ENCODE assay signal across 8 cellular contexts in the genomic region with DNA sequence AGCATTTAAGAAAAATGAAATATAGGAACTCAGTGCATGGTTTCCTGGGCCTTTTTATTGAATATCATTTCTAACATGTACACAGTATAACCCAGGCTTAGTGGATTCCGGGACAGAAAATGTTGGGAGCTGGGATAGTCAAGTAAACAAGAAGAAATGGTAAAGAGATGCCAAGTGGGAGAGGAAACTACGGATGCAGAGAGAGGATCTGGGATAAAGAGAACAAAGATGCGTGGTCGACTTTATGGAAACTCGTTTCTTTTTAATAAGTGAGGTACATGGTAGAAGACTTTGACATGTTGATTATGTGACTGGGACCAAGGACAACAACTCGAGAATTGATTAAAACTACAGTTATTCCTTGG. TPM values are rescaled to one million over a fixed set of nuclear protein-coding genes. Genes with fewer than 3 reads are reported as not detected.
DNase-seq lines count a peak whose midpoint lies in the region; ATAC-seq, FAIRE-seq and TF ChIP-seq lines count a peak whose summit lies in the region.

No MANE protein-coding gene starts in this region.

- TF ChIP-seq CTCF in D721Med (IDR thresholded peaks at IDR 0.05; ENCODE audit: insufficient read depth, missing control alignments) (no peak), Panc1 (IDR thresholded peaks at IDR 0.05) (no peak), epithelial cell of proximal tubule (conservative IDR thresholded peaks at IDR 0.05; ENCODE audit: low read depth, low read length) (no peak), pancreas (IDR thresholded peaks at IDR 0.05) (no peak)

- ATAC-seq in Panc1, result no peak
- no peak for ATAC-seq in pancreas
- ATAC-seq in HG02798 (IDR thresholded peaks at IDR 0.05; ENCODE audit: poor library complexity, unreplicated experiment), result no peak
- ATAC-seq in GM19324 (IDR thresholded peaks at IDR 0.05; ENCODE audit: low FRiP score, unreplicated experiment), result no peak

- CTCF ChIA-PET in Panc1 (lab: Charles Lee), result no interaction called here

- H3K4me1 ChIP-seq in Panc1 (ENCODE audit: control insufficient read depth, insufficient read depth, low read length) (peaks cover 6% of the 10 kb centered on the region; the same call in 1 of the 2 replicates), pancreas (peaks cover 6 to 9% (median 8%) of the 10 kb centered on the region in 3 donors)

- H3K4me3 ChIP-seq in Panc1 (ENCODE audit: low read depth in 2 of 2, low read length in 2 of 2) (peak overlapping the region; percentile 69 to 71), epithelial cell of proximal tubule (ENCODE audit: low read depth, low read length) (peak overlapping the region; percentile 66), pancreas (peak overlapping the region; percentile 32 to 65 (median 59))

- H3K27ac ChIP-seq in Panc1 (ENCODE audit: low read length) (peak overlapping the region; percentile 93), pancreas (peak overlapping the region in 3 of 4 donors; percentile 11 to 59 (median 38))

- peak; percentile 32 for FAIRE-seq in D721Med (lab: Jason Lieb, UNC)
- FAIRE-seq in pancreas (lab: Jason Lieb, UNC), result no peak

- peaks cover 7% of the 10 kb centered on the region; the same call in 1 of the 2 replicates for H3K27me3 ChIP-seq in Panc1 (ENCODE audit: control insufficient read depth, insufficient read depth, low read length)
- H3K27me3 ChIP-seq in pancreas, result peaks cover 0 to 6% (median 0%) of the 10 kb centered on the region in 4 donors

- POLR2A ChIA-PET in Panc1 (lab: Charles Lee), result no interaction called here

- WGBS in pancreas, 2 donors, result 62 to 64% methylated on average over 6 of the region's 6 CpGs

- DNase-seq in D721Med (ENCODE audit: insufficient read length, low spot score) (no peak), Panc1 (ENCODE audit: low read depth, low spot score) (no peak), epithelial cell of proximal tubule (ENCODE audit: low read depth) (no peak), pancreas (no peak), GDM1 (lab: John Stamatoyannopoulos, UW) (no peak), globus pallidus (ENCODE audit: low spot score) (no peak)

- TSS peak; percentile 91 for BruUV-seq in Panc1 (replicated peaks; lab: Mats Ljungman, UMichigan)

- intact Hi-C loops in Panc1 (cut with micrococcal nuclease; ENCODE audit: unreplicated experiment) (no loop called here), pancreas (cut with DNase I) (no loop called here)

- in situ Hi-C loops in Panc1 (cut with HindIII; ENCODE audit: low pct_unique_long_range_greater_than_20kb, low sequenced_read_pairs), result no loop called here

- H3K36me3 ChIP-seq in Panc1 (ENCODE audit: control insufficient read depth, insufficient read depth, low read length), result no peaks in the 10 kb centered on the region
- H3K36me3 ChIP-seq in pancreas, result no peaks in the 10 kb centered on the region

- H3K9me3 ChIP-seq in Panc1 (ENCODE audit: control insufficient read depth, insufficient read depth, low read depth, low read length) (no peaks in the 10 kb centered on the region), pancreas (no peaks in the 10 kb centered on the region)

RNA-seq across cellular contexts. Expression of gene GPR176, which starts 1.2 kb away (rescaled TPM):
- total RNA-seq in Panc1 (2021; ENCODE audit: unreplicated experiment), result 12.7 TPM
- polyA plus RNA-seq in Panc1 (2012; ENCODE audit: insufficient read length), result 9.6 TPM
- 32.1 and 35.4 TPM in 2 replicates for total RNA-seq in epithelial cell of proximal tubule
- total RNA-seq in pancreas, result 1 to 10 TPM in 2 of 6 donors, under 1 TPM in 4; 0.16 to 6.8 (median 0.60) TPM
- polyA plus RNA-seq in pancreas, result 1 to 10 TPM; 1.0 to 1.1 TPM

RNA-seq across cellular contexts. Expression of gene EIF2AK4, which starts 12.7 kb away (rescaled TPM):
- 33.5 TPM for total RNA-seq in Panc1 (2021; ENCODE audit: unreplicated experiment)
- 24.2 TPM for polyA plus RNA-seq in Panc1 (2012; ENCODE audit: insufficient read length)
- 79.6 and 100 TPM in 2 replicates for total RNA-seq in epithelial cell of proximal tubule
- 10 to 100 TPM in 5 of 6 donors, 1 to 10 TPM in 1; 9.9 to 19.7 (median 11.7) TPM for total RNA-seq in pancreas
- polyA plus RNA-seq in pancreas, result 10 to 100 TPM; 23.2 to 31.1 TPM
